Comparison of ENCODE assay signal across 1 cellular context in the genomic region with DNA sequence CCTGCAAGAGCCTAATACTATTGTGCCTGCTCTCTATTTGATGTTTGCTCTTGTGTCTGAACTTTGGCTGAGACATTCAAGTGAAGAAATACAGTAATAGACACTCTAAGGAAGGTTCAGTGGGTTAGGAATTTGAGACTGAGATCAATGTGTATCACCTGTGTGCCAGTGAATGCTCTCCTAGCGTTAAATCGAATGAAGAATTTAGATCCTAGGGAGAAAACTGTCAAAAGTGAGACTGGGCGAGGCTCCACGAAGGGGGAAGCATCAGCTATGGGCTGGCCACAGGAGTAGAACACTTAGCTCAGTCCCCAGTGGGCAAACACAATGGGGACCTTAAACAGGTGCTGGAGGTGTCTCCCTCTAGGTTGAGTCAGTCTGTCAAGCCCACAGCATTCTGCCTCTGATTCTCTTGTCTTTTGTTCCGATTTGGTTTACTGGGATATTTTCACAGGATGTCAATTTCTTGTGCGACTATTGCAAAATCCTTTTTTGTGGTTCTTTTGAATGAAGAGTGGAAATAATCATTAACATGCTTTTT.
TF ChIP-seq lines count a peak whose summit lies in the region.

No MANE protein-coding gene starts in this region.

TF ChIP-seq in GM12878, 131 proteins besides CTCF, POLR2A, EP300 and RAD21:
- no peak for TF ChIP-seq RCOR1 (conservative IDR thresholded peaks at IDR 0.05; ENCODE audit: low read depth, low read length)
